ENCODE assay signal across 8 cellular contexts in the genomic region with DNA sequence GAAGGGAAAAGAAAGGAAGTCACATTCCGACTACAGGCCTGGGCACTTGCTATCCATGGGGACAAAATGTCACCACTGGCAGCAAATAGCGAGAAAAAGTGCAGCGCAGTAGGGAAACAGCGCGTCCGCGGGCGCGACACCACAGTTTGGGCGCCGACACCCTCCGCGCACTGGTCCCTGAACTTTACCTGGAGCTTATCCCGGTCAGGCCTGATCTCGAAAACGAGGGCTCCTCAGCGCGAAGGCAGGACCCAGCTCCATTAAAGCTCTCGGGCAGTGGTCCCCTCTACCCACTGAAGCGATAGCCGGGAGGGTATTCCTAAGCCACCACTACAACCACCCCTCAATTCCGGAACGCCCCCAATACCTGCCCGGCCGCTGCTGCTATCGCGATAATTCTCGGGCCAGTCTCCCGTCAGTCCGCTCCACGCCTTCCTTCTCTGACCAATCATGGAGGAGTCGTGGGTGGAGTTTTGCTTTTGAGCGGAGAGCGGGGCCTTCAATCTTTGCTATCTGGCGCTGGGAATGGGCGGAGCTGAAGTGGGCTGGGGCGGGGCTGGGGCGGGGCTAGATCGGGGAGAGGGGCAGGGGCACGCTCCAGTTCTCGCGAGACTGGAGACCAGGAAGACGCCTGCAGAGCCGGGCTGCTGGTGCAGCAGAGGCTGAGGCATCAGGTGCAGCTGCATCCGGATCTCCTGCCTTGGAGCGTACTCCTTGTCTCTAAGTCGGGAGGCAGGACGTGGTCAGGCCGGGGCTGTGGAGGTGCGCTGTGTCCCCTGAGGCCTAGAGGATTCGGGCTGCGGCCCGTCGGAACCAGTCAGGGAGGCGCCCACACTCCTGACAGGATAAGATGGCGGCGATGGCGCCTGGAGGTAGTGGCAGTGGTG. TPM values are rescaled to one million over a fixed set of nuclear protein-coding genes. Genes with fewer than 3 reads are reported as not detected.
A peak's percentile ranks its signal among the peaks of the same experiment; 100 is the strongest.
DNase-seq lines count a peak whose midpoint lies in the region; FAIRE-seq and TF ChIP-seq lines count a peak whose summit lies in the region.

A gene with protein sequence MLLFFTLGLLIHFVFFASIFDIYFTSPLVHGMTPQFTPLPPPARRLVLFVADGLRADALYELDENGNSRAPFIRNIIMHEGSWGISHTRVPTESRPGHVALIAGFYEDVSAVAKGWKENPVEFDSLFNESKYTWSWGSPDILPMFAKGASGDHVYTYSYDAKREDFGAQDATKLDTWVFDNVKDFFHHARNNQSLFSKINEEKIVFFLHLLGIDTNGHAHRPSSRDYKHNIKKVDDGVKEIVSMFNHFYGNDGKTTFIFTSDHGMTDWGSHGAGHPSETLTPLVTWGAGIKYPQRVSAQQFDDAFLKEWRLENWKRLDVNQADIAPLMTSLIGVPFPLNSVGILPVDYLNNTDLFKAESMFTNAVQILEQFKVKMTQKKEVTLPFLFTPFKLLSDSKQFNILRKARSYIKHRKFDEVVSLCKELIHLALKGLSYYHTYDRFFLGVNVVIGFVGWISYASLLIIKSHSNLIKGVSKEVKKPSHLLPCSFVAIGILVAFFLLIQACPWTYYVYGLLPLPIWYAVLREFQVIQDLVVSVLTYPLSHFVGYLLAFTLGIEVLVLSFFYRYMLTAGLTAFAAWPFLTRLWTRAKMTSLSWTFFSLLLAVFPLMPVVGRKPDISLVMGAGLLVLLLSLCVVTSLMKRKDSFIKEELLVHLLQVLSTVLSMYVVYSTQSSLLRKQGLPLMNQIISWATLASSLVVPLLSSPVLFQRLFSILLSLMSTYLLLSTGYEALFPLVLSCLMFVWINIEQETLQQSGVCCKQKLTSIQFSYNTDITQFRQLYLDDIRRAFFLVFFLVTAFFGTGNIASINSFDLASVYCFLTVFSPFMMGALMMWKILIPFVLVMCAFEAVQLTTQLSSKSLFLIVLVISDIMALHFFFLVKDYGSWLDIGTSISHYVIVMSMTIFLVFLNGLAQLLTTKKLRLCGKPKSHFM (minus strand): TSS at position 401 of the 887 bp plus-strand sequence. CDS start 25,703 bp downstream, outside the sequence.
A gene with protein sequence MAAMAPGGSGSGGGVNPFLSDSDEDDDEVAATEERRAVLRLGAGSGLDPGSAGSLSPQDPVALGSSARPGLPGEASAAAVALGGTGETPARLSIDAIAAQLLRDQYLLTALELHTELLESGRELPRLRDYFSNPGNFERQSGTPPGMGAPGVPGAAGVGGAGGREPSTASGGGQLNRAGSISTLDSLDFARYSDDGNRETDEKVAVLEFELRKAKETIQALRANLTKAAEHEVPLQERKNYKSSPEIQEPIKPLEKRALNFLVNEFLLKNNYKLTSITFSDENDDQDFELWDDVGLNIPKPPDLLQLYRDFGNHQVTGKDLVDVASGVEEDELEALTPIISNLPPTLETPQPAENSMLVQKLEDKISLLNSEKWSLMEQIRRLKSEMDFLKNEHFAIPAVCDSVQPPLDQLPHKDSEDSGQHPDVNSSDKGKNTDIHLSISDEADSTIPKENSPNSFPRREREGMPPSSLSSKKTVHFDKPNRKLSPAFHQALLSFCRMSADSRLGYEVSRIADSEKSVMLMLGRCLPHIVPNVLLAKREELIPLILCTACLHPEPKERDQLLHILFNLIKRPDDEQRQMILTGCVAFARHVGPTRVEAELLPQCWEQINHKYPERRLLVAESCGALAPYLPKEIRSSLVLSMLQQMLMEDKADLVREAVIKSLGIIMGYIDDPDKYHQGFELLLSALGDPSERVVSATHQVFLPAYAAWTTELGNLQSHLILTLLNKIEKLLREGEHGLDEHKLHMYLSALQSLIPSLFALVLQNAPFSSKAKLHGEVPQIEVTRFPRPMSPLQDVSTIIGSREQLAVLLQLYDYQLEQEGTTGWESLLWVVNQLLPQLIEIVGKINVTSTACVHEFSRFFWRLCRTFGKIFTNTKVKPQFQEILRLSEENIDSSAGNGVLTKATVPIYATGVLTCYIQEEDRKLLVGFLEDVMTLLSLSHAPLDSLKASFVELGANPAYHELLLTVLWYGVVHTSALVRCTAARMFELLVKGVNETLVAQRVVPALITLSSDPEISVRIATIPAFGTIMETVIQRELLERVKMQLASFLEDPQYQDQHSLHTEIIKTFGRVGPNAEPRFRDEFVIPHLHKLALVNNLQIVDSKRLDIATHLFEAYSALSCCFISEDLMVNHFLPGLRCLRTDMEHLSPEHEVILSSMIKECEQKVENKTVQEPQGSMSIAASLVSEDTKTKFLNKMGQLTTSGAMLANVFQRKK (plus strand): TSS at position 600 of the 887 bp plus-strand sequence. CDS start 251 bp downstream, at position 851.

- peak within 1 kb of the TSS; percentile 82 for H2BK5ac ChIP-seq in neuronal stem cell (ENCODE audit: low read length)

- FAIRE-seq in frontal cortex (lab: Jason Lieb, UNC) = no peak

- WGBS in neuronal stem cell (ENCODE audit: extremely low coverage in 2 of 2, insufficient read length in 2 of 2, insufficient replicate concordance in 1 of 2), 2 donors = no CpG with 5 or more reads among the region's 58 CpGs

- H3K9me3 ChIP-seq in neuronal stem cell (replicated peaks in 1 of 2; ENCODE audit: control insufficient read depth in 2 of 2, insufficient read depth in 1 of 2, low read depth in 1 of 2, low read length in 2 of 2) = peaks cover 0 to 10% of the 10 kb centered on the region in 2 donors

- peak within 1 kb of the TSS; percentile 98 for H3K18ac ChIP-seq in neuronal stem cell (ENCODE audit: low read length)

- no peaks in the 10 kb centered on the region for H3K9me3 Mint-ChIP-seq in activated naive CD4-positive, alpha-beta T cell treated with anti-CD3 and anti-CD28 coated beads for 36 hours

- H2BK120ac ChIP-seq in neuronal stem cell (ENCODE audit: low read depth, low read length) = no peak within 1 kb of the TSS

- H3K27me3 Mint-ChIP-seq in activated naive CD4-positive, alpha-beta T cell treated with anti-CD3 and anti-CD28 coated beads for 36 hours (ENCODE audit: low read depth) = no peaks in the 10 kb centered on the region

- H3K4me1 Mint-ChIP-seq in activated naive CD4-positive, alpha-beta T cell treated with anti-CD3 and anti-CD28 coated beads for 36 hours (ENCODE audit: low read depth) = peaks cover 44% of the 10 kb centered on the region

- peak within 1 kb of the TSS; percentile 71 for H2BK15ac ChIP-seq in neuronal stem cell (ENCODE audit: low read length)

- H3K79me1 ChIP-seq in neuronal stem cell (ENCODE audit: low read depth, low read length) = peaks cover 9% of the 10 kb centered on the region

- peaks cover 0 to 3% of the 10 kb centered on the region in 2 donors for H3K36me3 ChIP-seq in neuronal stem cell (replicated peaks in 1 of 2; ENCODE audit: control insufficient read depth in 2 of 2, insufficient read depth in 2 of 2, low read length in 2 of 2)

- peak within 1 kb of the TSS; percentile 90 for H3K27ac Mint-ChIP-seq in activated naive CD4-positive, alpha-beta T cell treated with anti-CD3 and anti-CD28 coated beads for 36 hours

- CTCF ChIA-PET in activated naive CD4-positive, alpha-beta T cell treated with anti-CD3 and anti-CD28 coated beads for 36 hours (lab: Charles Lee) = interaction anchor here (0.9 to 9.5 kb wide), 8 partner anchors 10 to 235 kb away, joined by 3 to 124 read pairs (median 5); no protein-coding TSS in a partner anchor

- peak within 1 kb of the TSS; percentile 65 for H4K8ac ChIP-seq in neuronal stem cell (ENCODE audit: low read depth, low read length)

- peak within 1 kb of the TSS; percentile 98 for H2AFZ ChIP-seq in neuronal stem cell (ENCODE audit: low read length)

- peak within 1 kb of the TSS; percentile 92 for H2AK5ac ChIP-seq in neuronal stem cell (ENCODE audit: low read depth, low read length)

- peak within 1 kb of the TSS; percentile 99 for H3K9ac ChIP-seq in neuronal stem cell (ENCODE audit: low read depth, low read length, poor library complexity)

- TF ChIP-seq CTCF in HFF-Myc (IDR thresholded peaks at IDR 0.05; ENCODE audit: low read depth, low read length, missing control alignments) (no peak), subcutaneous adipose tissue (IDR thresholded peaks at IDR 0.05; ENCODE audit: low read depth) (no peak)

- H3K23ac ChIP-seq in neuronal stem cell (ENCODE audit: low read depth, low read length, poor library complexity) = peak within 1 kb of the TSS; percentile 93

- DNase-seq in GM03348 (ENCODE audit: low spot score) = peak; percentile 98
- peak; percentile 91 for DNase-seq in HFF-Myc (ENCODE audit: extremely low read depth, low read depth)
- DNase-seq in NAMALWA (ENCODE audit: low spot score) = peak; percentile 99
- peak; percentile 97 for DNase-seq in SK-N-DZ (ENCODE audit: low spot score)
- DNase-seq in activated naive CD4-positive, alpha-beta T cell treated with anti-CD3 and anti-CD28 coated beads for 36 hours = peak; percentile 97
- DNase-seq in frontal cortex (ENCODE audit: low spot score in 2 of 2) = peak; percentile 90 to 95
- DNase-seq in neuronal stem cell (ENCODE audit: low spot score) = peak; percentile 99

- intact Hi-C loops in activated naive CD4-positive, alpha-beta T cell treated with anti-CD3 and anti-CD28 coated beads for 36 hours (cut with micrococcal nuclease) = loop anchor here (1.0 to 10.0 kb wide), 19 partner anchors 62 to 1788 kb away; a partner anchor contains a TSS

- H3K4me3 ChIP-seq in HFF-Myc (replicated peaks; ENCODE audit: low read depth, low read length) (peak within 1 kb of the TSS; percentile 98), neuronal stem cell (ENCODE audit: low read length in 2 of 2) (peak within 1 kb of the TSS; percentile 99 to 100)

- H4K91ac ChIP-seq in neuronal stem cell (ENCODE audit: low read depth, low read length, poor library complexity) = no peak within 1 kb of the TSS

- peak within 1 kb of the TSS; percentile 85 for H3K4me2 ChIP-seq in neuronal stem cell (ENCODE audit: insufficient read depth, low read length, poor library complexity, severe bottlenecking)

- no peak within 1 kb of the TSS for H3K4ac ChIP-seq in neuronal stem cell (ENCODE audit: low read length)

- H3K27me3 ChIP-seq in neuronal stem cell (ENCODE audit: control insufficient read depth in 3 of 3, insufficient read depth in 3 of 3, low read depth in 1 of 3, low read length in 3 of 3) = no peaks in the 10 kb centered on the region

- H2BK12ac ChIP-seq in neuronal stem cell (ENCODE audit: low read length) = peak within 1 kb of the TSS; percentile 6

- peak within 1 kb of the TSS; percentile 98 for H3K14ac ChIP-seq in neuronal stem cell (ENCODE audit: low read length)

- peak within 1 kb of the TSS; percentile 91 for H3K27ac ChIP-seq in neuronal stem cell (replicated peaks; ENCODE audit: low read length)

- H3K4me3 Mint-ChIP-seq in activated naive CD4-positive, alpha-beta T cell treated with anti-CD3 and anti-CD28 coated beads for 36 hours = peak within 1 kb of the TSS; percentile 99

- H3K4me1 ChIP-seq in neuronal stem cell (ENCODE audit: control insufficient read depth in 2 of 2, insufficient read depth in 1 of 2, low read depth in 1 of 2, low read length in 2 of 2) = peaks cover 0 to 6% of the 10 kb centered on the region in 2 donors

- peaks cover 6% of the 10 kb centered on the region for H3K36me3 Mint-ChIP-seq in activated naive CD4-positive, alpha-beta T cell treated with anti-CD3 and anti-CD28 coated beads for 36 hours (ENCODE audit: low read depth)

RNA-seq across cellular contexts. Expression of the first gene that starts in this region (rescaled TPM):
- 10.8 and 13.3 TPM in 2 replicates for polyA plus RNA-seq in SK-N-DZ (2014; cell fraction: cytosol; rRNA removed)
- polyA plus RNA-seq in SK-N-DZ (2014; cell fraction: nucleus; rRNA removed) = 6.9 and 8.7 TPM in 2 replicates
- total RNA-seq in activated naive CD4-positive, alpha-beta T cell treated with anti-CD3 and anti-CD28 coated beads for 36 hours = 10 to 100 TPM; 21.2 to 22.6 TPM
- total RNA-seq in frontal cortex (50.1 TPM), subcutaneous adipose tissue (10 to 100 TPM; 22.6 to 35.0 (median 31.3) TPM)
- 9.3 TPM for polyA plus RNA-seq in neuronal stem cell (2013, experiment 1 of 2)
- 10.0 TPM for polyA plus RNA-seq in neuronal stem cell (2013, experiment 2 of 2)

RNA-seq across cellular contexts. Expression of the second gene that starts in this region (rescaled TPM):
- polyA plus RNA-seq in SK-N-DZ (2014; cell fraction: cytosol; rRNA removed) = 8.4 and 12.3 TPM in 2 replicates
- 18.5 and 28.3 TPM in 2 replicates for polyA plus RNA-seq in SK-N-DZ (2014; cell fraction: nucleus; rRNA removed)
- total RNA-seq in activated naive CD4-positive, alpha-beta T cell treated with anti-CD3 and anti-CD28 coated beads for 36 hours = 10 to 100 TPM; 15.7 to 16.3 TPM
- total RNA-seq in frontal cortex (76.2 TPM), subcutaneous adipose tissue (10 to 100 TPM; 36.0 to 52.7 (median 47.8) TPM)
- 7.7 TPM for polyA plus RNA-seq in neuronal stem cell (2013, experiment 1 of 2)
- 8.1 TPM for polyA plus RNA-seq in neuronal stem cell (2013, experiment 2 of 2)

Comparison
In these comparisons a context has a peak if more than half of its experiments do, and no peak if none do; other contexts are left out.
1. Peak in every context shown above with its lines: DNase-seq, H3K4me3 ChIP-seq and H3K27ac ChIP-seq.